Comparison of ENCODE assay signal across 29 cellular contexts in genomic region chr7:55203300-55203699, GRCh38.
"Had no signal": no experiment of that assay in that cellular context is flagged by ENCODE, and none has a peak within 500 bp of the region (broad histone marks: within the 10 kb centered on the region; RNA-seq: fewer than 3 reads in every experiment).

No MANE protein-coding gene starts in this region.

- H3K9me3 Mint-ChIP-seq: activated CD4-positive, alpha-beta memory T cell treated with anti-CD3 and anti-CD28 coated beads, Interleukin-2, amount 10 ng/mL, durations not matched to agents 7 days and 5 days; activated naive CD4-positive, alpha-beta T cell treated with anti-CD3 and anti-CD28 coated beads, Interleukin-2, amount 50 U/mL, for 24 hours; activated T-helper 17 cell treated with anti-CD3 and anti-CD28 coated beads, Interleukin-2, amount 50 U/mL, for 72 hours; central memory CD8-positive, alpha-beta T cell had no signal

- H3K27me3 ChIP-seq: body of pancreas, MG63, SJCRH30 had no signal

- ATAC-seq: activated CD4-positive, alpha-beta T cell treated with anti-CD3 and anti-CD28 coated beads for 36 hours; activated T-helper 17 cell treated with anti-CD3 and anti-CD28 coated beads, Interleukin-2, amount 50 U/mL, for 72 hours; body of pancreas; Right ventricle myocardium inferior had no signal

- DNase-seq: activated CD4-positive, alpha-beta memory T cell treated with anti-CD3 and anti-CD28 coated beads, Interleukin-2, amount 10 ng/mL, durations not matched to agents 7 days and 5 days; activated CD4-positive, alpha-beta T cell treated with anti-CD3 and anti-CD28 coated beads for 36 hours; activated CD4-positive, alpha-beta T cell treated with anti-CD3 and anti-CD28 coated beads, Interleukin-2, amount 50 U/mL, for 1 hour; activated T-cell treated with anti-CD3 and anti-CD28 coated beads for 4 hours; activated T-cell treated with anti-CD3 and anti-CD28 coated beads, Interleukin-2, amount 50 U/mL, for 48 hours; aorta; body of pancreas; MG63; MV-4-11; NCI-H1092 treated with DMSO at 0.1 percent for 48 hours; NCI-H1417 treated with DMSO at 0.1 percent for 48 hours; NCI-H1694; NCI-H2029; NCI-H2107; NCI-H2171 treated with DMSO at 0.1 percent for 48 hours; NCI-H226; NCI-H510A; NCI-H526 treated with DMSO at 0.1 percent for 48 hours; NK-92 treated with Interleukin-12 subunit alpha and Interleukin-12 subunit beta, amount 100 ng/mL, for 24 hours; OCI-M1; RPMI8226; SJCRH30; SK-N-SH; T-helper 1 cell had no signal

- H3K36me3 Mint-ChIP-seq: activated naive CD4-positive, alpha-beta T cell treated with anti-CD3 and anti-CD28 coated beads, Interleukin-2, amount 50 U/mL, for 24 hours had no signal

- H3K4me3 Mint-ChIP-seq: activated CD4-positive, alpha-beta memory T cell treated with anti-CD3 and anti-CD28 coated beads, Interleukin-2, amount 10 ng/mL, durations not matched to agents 7 days and 5 days; activated CD4-positive, alpha-beta T cell treated with anti-CD3 and anti-CD28 coated beads for 36 hours; activated naive CD4-positive, alpha-beta T cell treated with anti-CD3 and anti-CD28 coated beads, Interleukin-2, amount 50 U/mL, for 24 hours; activated T-helper 17 cell treated with anti-CD3 and anti-CD28 coated beads, Interleukin-2, amount 50 U/mL, for 72 hours; central memory CD8-positive, alpha-beta T cell had no signal

- H3K4me2 ChIP-seq: SK-N-SH had no signal

- H3K27me3 Mint-ChIP-seq: activated naive CD4-positive, alpha-beta T cell treated with anti-CD3 and anti-CD28 coated beads, Interleukin-2, amount 50 U/mL, for 24 hours; central memory CD8-positive, alpha-beta T cell had no signal

- H3K9me2 ChIP-seq: SK-N-SH had no signal

- H3K9me3 ChIP-seq: body of pancreas, MG63, SJCRH30, SK-N-SH had no signal

- H3K4me1 Mint-ChIP-seq: activated CD4-positive, alpha-beta T cell treated with anti-CD3 and anti-CD28 coated beads for 36 hours; activated naive CD4-positive, alpha-beta T cell treated with anti-CD3 and anti-CD28 coated beads, Interleukin-2, amount 50 U/mL, for 24 hours; activated T-helper 17 cell treated with anti-CD3 and anti-CD28 coated beads, Interleukin-2, amount 50 U/mL, for 72 hours; central memory CD8-positive, alpha-beta T cell had no signal

- H3K27ac Mint-ChIP-seq: activated CD4-positive, alpha-beta memory T cell treated with anti-CD3 and anti-CD28 coated beads, Interleukin-2, amount 10 ng/mL, durations not matched to agents 7 days and 5 days; activated CD4-positive, alpha-beta T cell treated with anti-CD3 and anti-CD28 coated beads for 36 hours; activated naive CD4-positive, alpha-beta T cell treated with anti-CD3 and anti-CD28 coated beads, Interleukin-2, amount 50 U/mL, for 24 hours; activated T-helper 17 cell treated with anti-CD3 and anti-CD28 coated beads, Interleukin-2, amount 50 U/mL, for 72 hours had no signal

- H3K4me1 ChIP-seq: body of pancreas, SJCRH30 had no signal

- H3K27ac ChIP-seq: body of pancreas, SJCRH30, VCaP had no signal

- H3K9ac ChIP-seq: SK-N-SH had no signal

- H3K4me3 ChIP-seq: body of pancreas, MG63, SJCRH30 had no signal
